ENCODE assay signal across 14 cellular contexts in genomic region chr7:157841757-157842390, GRCh38.
"Had no signal": no experiment of that assay in that cellular context is flagged by ENCODE, and none has a peak within 500 bp of the region (broad histone marks: within the 10 kb centered on the region; RNA-seq: fewer than 3 reads in every experiment).

No MANE protein-coding gene starts in this region.

- H3K27ac Mint-ChIP-seq: activated CD4-positive, alpha-beta memory T cell treated with anti-CD3 and anti-CD28 coated beads, Interleukin-2, amount 10 ng/mL, durations not matched to agents 7 days and 5 days; activated naive CD4-positive, alpha-beta T cell treated with anti-CD3 and anti-CD28 coated beads, Interleukin-2, amount 10 ng/mL, durations not matched to agents 7 days and 5 days; activated T-cell treated with anti-CD3 and anti-CD28 coated beads, Interleukin-2, amount 50 U/mL, for 24 hours had no signal

- H3K9ac ChIP-seq: SK-N-SH had no signal

- H3K9me3 Mint-ChIP-seq: activated CD4-positive, alpha-beta memory T cell treated with anti-CD3 and anti-CD28 coated beads, Interleukin-2, amount 10 ng/mL, durations not matched to agents 7 days and 5 days; activated naive CD4-positive, alpha-beta T cell treated with anti-CD3 and anti-CD28 coated beads, Interleukin-2, amount 10 ng/mL, durations not matched to agents 7 days and 5 days; activated T-cell treated with anti-CD3 and anti-CD28 coated beads, Interleukin-2, amount 50 U/mL, for 24 hours had no signal

- H3K4me3 Mint-ChIP-seq: activated CD4-positive, alpha-beta memory T cell treated with anti-CD3 and anti-CD28 coated beads, Interleukin-2, amount 10 ng/mL, durations not matched to agents 7 days and 5 days; activated naive CD4-positive, alpha-beta T cell treated with anti-CD3 and anti-CD28 coated beads, Interleukin-2, amount 10 ng/mL, durations not matched to agents 7 days and 5 days; activated T-cell treated with anti-CD3 and anti-CD28 coated beads, Interleukin-2, amount 50 U/mL, for 24 hours had no signal

- DNase-seq: activated CD4-positive, alpha-beta memory T cell treated with anti-CD3 and anti-CD28 coated beads, Interleukin-2, amount 10 ng/mL, durations not matched to agents 7 days and 5 days; activated naive CD4-positive, alpha-beta T cell treated with anti-CD3 and anti-CD28 coated beads, Interleukin-2, amount 10 ng/mL, durations not matched to agents 7 days and 5 days; activated T-cell treated with anti-CD3 and anti-CD28 coated beads, Interleukin-2, amount 50 U/mL, for 24 hours; lower lobe of right lung; midbrain; nucleus accumbens; SK-N-SH; stimulated activated CD4-positive, alpha-beta T cell treated with anti-CD3 and anti-CD28 coated beads, Interleukin-4, amount 100 ng/mL, for 4 hours; stimulated activated CD8-positive, alpha-beta memory T cell treated with anti-CD3 and anti-CD28 coated beads, Interleukin-4, amount 100 ng/mL, for 48 hours; stimulated activated naive CD4-positive, alpha-beta T cell treated with Interleukin-2 at 50 U/mL for 16 hours; substantia nigra; trophoblast cell had no signal

- H3K36me3 Mint-ChIP-seq: activated naive CD4-positive, alpha-beta T cell treated with anti-CD3 and anti-CD28 coated beads, Interleukin-2, amount 10 ng/mL, durations not matched to agents 7 days and 5 days had no signal

- H3K36me3 ChIP-seq: ascending aorta, lower lobe of right lung had no signal

- ATAC-seq: esophagus mucosa, lower lobe of right lung had no signal

- H3K27me3 Mint-ChIP-seq: activated CD4-positive, alpha-beta memory T cell treated with anti-CD3 and anti-CD28 coated beads, Interleukin-2, amount 10 ng/mL, durations not matched to agents 7 days and 5 days had no signal

- H3K9me3 ChIP-seq: ascending aorta, lower lobe of right lung had no signal

- H3K4me1 ChIP-seq: ascending aorta, lower lobe of right lung had no signal

- H3K4me1 Mint-ChIP-seq: activated CD4-positive, alpha-beta memory T cell treated with anti-CD3 and anti-CD28 coated beads, Interleukin-2, amount 10 ng/mL, durations not matched to agents 7 days and 5 days; activated naive CD4-positive, alpha-beta T cell treated with anti-CD3 and anti-CD28 coated beads, Interleukin-2, amount 10 ng/mL, durations not matched to agents 7 days and 5 days had no signal
